ENCODE assay signal across 24 cellular contexts in the genomic region with DNA sequence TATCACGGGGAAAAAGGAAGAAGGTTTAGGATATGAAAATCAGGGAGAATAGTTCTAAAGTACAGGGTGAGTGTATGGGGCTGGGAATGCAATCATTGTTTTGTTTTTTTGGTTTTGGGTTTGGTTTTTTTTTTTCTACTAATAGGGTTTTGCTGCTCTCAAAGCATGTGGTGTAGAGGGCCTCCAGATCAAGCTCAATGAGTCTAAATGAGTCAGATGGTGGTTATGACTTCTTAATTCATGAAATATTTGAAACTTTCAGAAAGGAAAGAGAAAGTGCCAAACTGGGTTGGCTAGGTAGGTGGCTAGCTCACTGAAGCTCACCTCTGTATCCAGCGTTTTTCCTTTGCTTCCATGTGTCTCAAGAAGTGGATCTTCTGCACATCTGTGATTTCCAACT. TPM values are rescaled to one million over a fixed set of nuclear protein-coding genes. Genes with fewer than 3 reads are reported as not detected.
DNase-seq lines count a peak whose midpoint lies in the region; ATAC-seq and TF ChIP-seq lines count a peak whose summit lies in the region.
"Had no signal": no experiment of that assay in that cellular context is flagged by ENCODE, and none has a peak within 500 bp of the region (broad histone marks: within the 10 kb centered on the region; RNA-seq: fewer than 3 reads in every experiment).

No MANE protein-coding gene starts in this region.

- H3K27me3 Mint-ChIP-seq in activated naive CD8-positive, alpha-beta T cell treated with anti-CD3 and anti-CD28 coated beads, Interleukin-2, amount 10 ng/mL, durations not matched to agents 7 days and 5 days: no peaks in the 10 kb centered on the region
- H3K27me3 Mint-ChIP-seq: activated naive CD4-positive, alpha-beta T cell treated with anti-CD3 and anti-CD28 coated beads, Interleukin-2, amount 50 U/mL, for 24 hours had no signal

- no peak overlapping the region for H3K4me2 ChIP-seq in mammary epithelial cell (ENCODE audit: insufficient read depth, low read depth, low read length)

- WGBS in mammary epithelial cell (ENCODE audit: low coverage, missing lambda C conversion rate): 55% methylated on average over 2 of the region's 2 CpGs

- no peak overlapping the region for H3K9ac ChIP-seq in mammary epithelial cell (ENCODE audit: insufficient read depth, low read length)

- no peaks in the 10 kb centered on the region for H3K79me2 ChIP-seq in mammary epithelial cell (ENCODE audit: insufficient read depth, low read length)

- no peak overlapping the region for H3K4me3 Mint-ChIP-seq in activated naive CD8-positive, alpha-beta T cell treated with anti-CD3 and anti-CD28 coated beads, Interleukin-2, amount 10 ng/mL, durations not matched to agents 7 days and 5 days
- H3K4me3 Mint-ChIP-seq: activated naive CD4-positive, alpha-beta T cell treated with anti-CD3 and anti-CD28 coated beads, Interleukin-2, amount 50 U/mL, for 24 hours; CD4-positive, alpha-beta memory T cell had no signal

- no peak overlapping the region for H3K27ac Mint-ChIP-seq in activated naive CD8-positive, alpha-beta T cell treated with anti-CD3 and anti-CD28 coated beads, Interleukin-2, amount 10 ng/mL, durations not matched to agents 7 days and 5 days
- H3K27ac Mint-ChIP-seq: activated naive CD4-positive, alpha-beta T cell treated with anti-CD3 and anti-CD28 coated beads, Interleukin-2, amount 50 U/mL, for 24 hours; CD4-positive, alpha-beta memory T cell had no signal

- H3K4me1 ChIP-seq in mammary epithelial cell (ENCODE audit: insufficient read depth, low read length) (no peaks in the 10 kb centered on the region), breast epithelium (no peaks in the 10 kb centered on the region)
- H3K4me1 ChIP-seq: Peyer's patch, right atrium auricular region, uterus had no signal

- TF ChIP-seq CTCF in mammary epithelial cell (conservative IDR thresholded peaks at IDR 0.05 in 1 of 2, IDR thresholded peaks at IDR 0.05 in 1 of 2; ENCODE audit: extremely low read depth in 1 of 2, insufficient read depth in 1 of 2, low read depth in 1 of 2, low read length in 2 of 2): no peak
- TF ChIP-seq CTCF in breast epithelium (IDR thresholded peaks at IDR 0.05): no peak

- H3K4me1 Mint-ChIP-seq in activated naive CD8-positive, alpha-beta T cell treated with anti-CD3 and anti-CD28 coated beads, Interleukin-2, amount 10 ng/mL, durations not matched to agents 7 days and 5 days: peaks cover 12% of the 10 kb centered on the region
- H3K4me1 Mint-ChIP-seq: activated naive CD4-positive, alpha-beta T cell treated with anti-CD3 and anti-CD28 coated beads, Interleukin-2, amount 50 U/mL, for 24 hours; CD4-positive, alpha-beta memory T cell had no signal

- dilution Hi-C loops in mammary epithelial cell (cut with HindIII; ENCODE audit: low sequenced_read_pairs): no loop called here

- no peaks in the 10 kb centered on the region for H4K20me1 ChIP-seq in mammary epithelial cell (ENCODE audit: insufficient read depth, low read length)

- H3K9me3 ChIP-seq in mammary epithelial cell (replicated peaks; ENCODE audit: insufficient read depth, low read length) (no peaks in the 10 kb centered on the region), breast epithelium (no peaks in the 10 kb centered on the region)
- H3K9me3 ChIP-seq: Peyer's patch, uterus had no signal

- no peaks in the 10 kb centered on the region for H3K36me3 Mint-ChIP-seq in activated naive CD8-positive, alpha-beta T cell treated with anti-CD3 and anti-CD28 coated beads, Interleukin-2, amount 10 ng/mL, durations not matched to agents 7 days and 5 days

- H3K27ac ChIP-seq in mammary epithelial cell (ENCODE audit: insufficient read depth, low read depth, low read length) (no peak overlapping the region), breast epithelium (no peak overlapping the region)
- H3K27ac ChIP-seq: Peyer's patch, right atrium auricular region, SK-N-MC, uterus had no signal

- no peaks in the 10 kb centered on the region for H3K36me3 ChIP-seq in mammary epithelial cell (ENCODE audit: insufficient read depth, low read length)
- H3K36me3 ChIP-seq in breast epithelium: no peaks in the 10 kb centered on the region
- H3K36me3 ChIP-seq: Peyer's patch, right atrium auricular region, uterus had no signal

- CTCF ChIA-PET in mammary epithelial cell (lab: Charles Lee; ENCODE audit: low non-redundant PET): no interaction called here

- BruUV-seq in mammary epithelial cell (replicated peaks; lab: Mats Ljungman, UMichigan): no TSS peak

- H2AFZ ChIP-seq in mammary epithelial cell (ENCODE audit: low read depth, low read length): no peak overlapping the region

- peak; percentile 80 for ATAC-seq in activated naive CD8-positive, alpha-beta T cell treated with anti-CD3 and anti-CD28 coated beads, Interleukin-2, amount 10 ng/mL, durations not matched to agents 7 days and 5 days (ENCODE audit: low read depth)
- no peak for ATAC-seq in GM19328 (IDR thresholded peaks at IDR 0.05; ENCODE audit: unreplicated experiment)

- POLR2A ChIA-PET in activated naive CD8-positive, alpha-beta T cell treated with anti-CD3 and anti-CD28 coated beads, Interleukin-2, amount 10 ng/mL, durations not matched to agents 7 days and 5 days (lab: Charles Lee): no interaction called here

- H3K27me3 ChIP-seq in mammary epithelial cell (ENCODE audit: insufficient read depth, low read length): no peaks in the 10 kb centered on the region
- no peaks in the 10 kb centered on the region for H3K27me3 ChIP-seq in breast epithelium
- H3K27me3 ChIP-seq: Peyer's patch, right atrium auricular region, uterus had no signal

- TF ChIP-seq POLR2A in breast epithelium (IDR thresholded peaks at IDR 0.05) (no peak), erythroblast (IDR thresholded peaks at IDR 0.05; ENCODE audit: low read length) (no peak)

- DNase-seq in mammary epithelial cell (peak; percentile 25), breast epithelium (ENCODE audit: low spot score in 2 of 2) (no peak), erythroblast (lab: John Stamatoyannopoulos, UW) (no peak), HuH-7.5 (ENCODE audit: low spot score) (no peak)
- no peak for DNase-seq in activated naive CD8-positive, alpha-beta T cell treated with anti-CD3 and anti-CD28 coated beads, Interleukin-2, amount 10 ng/mL, durations not matched to agents 7 days and 5 days
- DNase-seq: ACHN; CD4-positive, alpha-beta memory T cell; dermis blood vessel endothelial cell; DMS79; glutamatergic neuron; NCI-H1436 treated with DMSO at 0.1 percent for 48 hours; nucleus accumbens; Peyer's patch; T1000; uterus had no signal

- H3K4me3 ChIP-seq in mammary epithelial cell (replicated peaks in 1 of 3; ENCODE audit: insufficient read depth in 1 of 3, low read depth in 2 of 3, low read length in 3 of 3) (no peak overlapping the region), breast epithelium (no peak overlapping the region)
- H3K4me3 ChIP-seq: Peyer's patch, right atrium auricular region, SK-N-MC, uterus had no signal

- in situ Hi-C loops in mammary epithelial cell (cut with MboI; ENCODE audit: low sequenced_read_pairs in 2 of 2): no loop called here

- H3K9me3 Mint-ChIP-seq in activated naive CD8-positive, alpha-beta T cell treated with anti-CD3 and anti-CD28 coated beads, Interleukin-2, amount 10 ng/mL, durations not matched to agents 7 days and 5 days: peaks cover 3% of the 10 kb centered on the region
- H3K9me3 Mint-ChIP-seq: activated naive CD4-positive, alpha-beta T cell treated with anti-CD3 and anti-CD28 coated beads, Interleukin-2, amount 50 U/mL, for 24 hours had no signal

- intact Hi-C loops in mammary epithelial cell (cut with micrococcal nuclease) (no loop called here), breast epithelium (cut with DNase I; ENCODE audit: low total_unique reads) (no loop called here)

RNA-seq across cellular contexts. Expression of a gene that starts 10.7 kb away (rescaled TPM):
- total RNA-seq in mammary epithelial cell (under 1 TPM in 1 of 2 donors, not detected in 1; under 0.01 TPM), breast epithelium (under 1 TPM in 2 of 3 donors, not detected in 1; 0.44 to 0.48 TPM)
- not detected for polyA plus RNA-seq in mammary epithelial cell
- not detected for polyA minus RNA-seq in mammary epithelial cell
- not detected for total RNA-seq in activated naive CD8-positive, alpha-beta T cell treated with anti-CD3 and anti-CD28 coated beads, Interleukin-2, amount 10 ng/mL, durations not matched to agents 7 days and 5 days
- total RNA-seq: bronchial epithelial cell; CD4-positive, alpha-beta memory T cell; dermis blood vessel endothelial cell; LHCN-M2; Peyer's patch had no signal
- polyA plus RNA-seq: CD4-positive, alpha-beta memory T cell; liver had no signal

RNA-seq across cellular contexts. Expression of a gene that starts 19.5 kb away (rescaled TPM):
- under 1 TPM in 1 of 2 donors, not detected in 1; 0.17 TPM for total RNA-seq in mammary epithelial cell
- not detected for polyA plus RNA-seq in mammary epithelial cell
- not detected for polyA minus RNA-seq in mammary epithelial cell
- under 1 TPM in 1 of 3 donors, not detected in 2; 0.73 TPM for total RNA-seq in breast epithelium
- total RNA-seq in activated naive CD8-positive, alpha-beta T cell treated with anti-CD3 and anti-CD28 coated beads, Interleukin-2, amount 10 ng/mL, durations not matched to agents 7 days and 5 days: under 1 TPM in 1 of 2 experiments, not detected in 1; 0.30 TPM
- total RNA-seq: bronchial epithelial cell; CD4-positive, alpha-beta memory T cell; dermis blood vessel endothelial cell; LHCN-M2; liver; Peyer's patch; right atrium auricular region; subcutaneous adipose tissue; uterus had no signal
- polyA plus RNA-seq: CD4-positive, alpha-beta memory T cell; esophagus; liver had no signal

RNA-seq across cellular contexts. Expression of a gene that starts 42.1 kb away (rescaled TPM):
- total RNA-seq in mammary epithelial cell (under 1 TPM in 1 of 2 donors, not detected in 1; 0.17 TPM), breast epithelium (under 1 TPM in 1 of 3 donors, not detected in 2; 0.44 TPM)
- polyA plus RNA-seq in mammary epithelial cell: not detected
- not detected for polyA minus RNA-seq in mammary epithelial cell
- under 1 TPM in 1 of 2 experiments, not detected in 1; 0.33 TPM for total RNA-seq in activated naive CD8-positive, alpha-beta T cell treated with anti-CD3 and anti-CD28 coated beads, Interleukin-2, amount 10 ng/mL, durations not matched to agents 7 days and 5 days
- total RNA-seq: bronchial epithelial cell; CD4-positive, alpha-beta memory T cell; dermis blood vessel endothelial cell; LHCN-M2; liver; Peyer's patch; right atrium auricular region; subcutaneous adipose tissue; uterus had no signal
- polyA plus RNA-seq: CD4-positive, alpha-beta memory T cell; esophagus; liver had no signal

RNA-seq across cellular contexts. Expression of a gene that starts 45.4 kb away (rescaled TPM):
- total RNA-seq in mammary epithelial cell (not detected), breast epithelium (not detected)
- polyA plus RNA-seq in mammary epithelial cell: not detected
- polyA minus RNA-seq in mammary epithelial cell: not detected
- total RNA-seq in activated naive CD8-positive, alpha-beta T cell treated with anti-CD3 and anti-CD28 coated beads, Interleukin-2, amount 10 ng/mL, durations not matched to agents 7 days and 5 days: not detected
- total RNA-seq: bronchial epithelial cell; CD4-positive, alpha-beta memory T cell; dermis blood vessel endothelial cell; LHCN-M2; liver; Peyer's patch; right atrium auricular region; subcutaneous adipose tissue; uterus had no signal
- polyA plus RNA-seq: CD4-positive, alpha-beta memory T cell; esophagus; liver had no signal

RNA-seq across cellular contexts. Expression of a gene that starts 53.5 kb away (rescaled TPM):
- not detected for total RNA-seq in mammary epithelial cell
- not detected for polyA plus RNA-seq in mammary epithelial cell
- polyA minus RNA-seq in mammary epithelial cell: not detected
- total RNA-seq in breast epithelium: not detected
- total RNA-seq in activated naive CD8-positive, alpha-beta T cell treated with anti-CD3 and anti-CD28 coated beads, Interleukin-2, amount 10 ng/mL, durations not matched to agents 7 days and 5 days: under 1 TPM in 1 of 2 experiments, not detected in 1; 0.44 TPM
- total RNA-seq: bronchial epithelial cell; CD4-positive, alpha-beta memory T cell; dermis blood vessel endothelial cell; LHCN-M2; liver; Peyer's patch; right atrium auricular region; subcutaneous adipose tissue; uterus had no signal
- polyA plus RNA-seq: CD4-positive, alpha-beta memory T cell; esophagus; liver had no signal
